In the genomic region with DNA sequence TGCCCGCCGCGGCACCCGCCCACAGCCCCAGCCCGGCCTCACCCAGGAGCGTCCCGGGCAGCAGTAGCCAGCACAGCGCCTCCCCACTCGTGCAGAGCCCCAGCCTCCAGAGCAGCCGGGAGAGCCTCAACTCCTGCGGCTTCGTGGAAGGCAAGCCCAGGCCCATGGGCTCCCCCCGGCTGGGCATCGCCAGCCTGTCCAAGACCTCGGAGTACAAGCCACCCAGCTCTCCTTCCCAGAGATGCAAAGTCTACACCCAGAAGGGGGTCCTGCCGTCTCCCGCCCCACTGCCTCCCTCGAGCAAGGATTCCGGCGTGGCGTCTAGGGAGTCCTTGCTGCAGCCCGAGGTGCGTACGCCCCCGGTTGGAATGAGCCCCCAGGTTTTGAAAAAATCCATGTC, we compare ENCODE assay signal across 28 cellular contexts.
"Had no signal": no experiment of that assay in that cellular context is flagged by ENCODE, and none has a peak within 500 bp of the region (broad histone marks: within the 10 kb centered on the region; RNA-seq: fewer than 3 reads in every experiment).

No MANE protein-coding gene starts in this region.

- H3K4me3 Mint-ChIP-seq: dendritic cell treated with granulocyte-macrophage colony-stimulating factor and Interleukin-4, amounts not matched to agents 40 ng/mL and 50 ng/mL, for 4 days; memory B cell; mesothelial cell of epicardium; naive B cell; natural killer cell treated with Interleukin-12 subunit alpha and Interleukin-12 subunit beta and Interleukin-15 and Interleukin-18, amount 100 ng/mL, for 72 hours; neural crest cell; stimulated activated memory B cell treated with anti-CD40 and anti-IgM and Interleukin-4, amounts not matched to agents 10 μg/mL and 1 μg/mL and 100 μg/mL, for 72 hours; type B pancreatic cell had no signal

- H3K9ac ChIP-seq: parathyroid adenoma had no signal

- H2AFZ ChIP-seq: hepatocyte, parathyroid adenoma had no signal

- H3K4me2 ChIP-seq: hepatocyte had no signal

- H3K36me3 Mint-ChIP-seq: memory B cell; natural killer cell treated with Interleukin-12 subunit alpha and Interleukin-12 subunit beta and Interleukin-15 and Interleukin-18, amount 100 ng/mL, for 72 hours; type B pancreatic cell had no signal

- H3K27me3 ChIP-seq: colonic mucosa, foreskin keratinocyte, gastroesophageal sphincter, hepatocyte, sigmoid colon, testis, tibial artery had no signal

- H3K4me3 ChIP-seq: colonic mucosa, esophagus muscularis mucosa, gastroesophageal sphincter, heart left ventricle, hepatocyte, left ventricle myocardium inferior, lung, mucosa of descending colon, sigmoid colon, testis, tibial artery had no signal

- H3K36me3 ChIP-seq: colonic mucosa, esophagus muscularis mucosa, gastroesophageal sphincter, heart left ventricle, left ventricle myocardium inferior, sigmoid colon, tibial artery had no signal

- H3K27ac Mint-ChIP-seq: dendritic cell treated with granulocyte-macrophage colony-stimulating factor and Interleukin-4, amounts not matched to agents 40 ng/mL and 50 ng/mL, for 4 days; memory B cell; mesothelial cell of epicardium; natural killer cell treated with Interleukin-12 subunit alpha and Interleukin-12 subunit beta and Interleukin-15 and Interleukin-18, amount 100 ng/mL, for 72 hours; progenitor cell of endocrine pancreas; stimulated activated memory B cell treated with anti-CD40 and anti-IgM and Interleukin-4, amounts not matched to agents 10 μg/mL and 1 μg/mL and 100 μg/mL, for 72 hours; type B pancreatic cell had no signal

- H3K9me3 Mint-ChIP-seq: dendritic cell treated with granulocyte-macrophage colony-stimulating factor and Interleukin-4, amounts not matched to agents 40 ng/mL and 50 ng/mL, for 4 days; memory B cell; mesothelial cell of epicardium; natural killer cell treated with Interleukin-12 subunit alpha and Interleukin-12 subunit beta and Interleukin-15 and Interleukin-18, amount 100 ng/mL, for 72 hours; neural crest cell; stimulated activated memory B cell treated with anti-CD40 and anti-IgM and Interleukin-4, amounts not matched to agents 10 μg/mL and 1 μg/mL and 100 μg/mL, for 72 hours; type B pancreatic cell had no signal

- DNase-seq: colonic mucosa; effector CD8-positive, alpha-beta T cell; foreskin keratinocyte; heart left ventricle; kidney glomerular epithelial cell; left colon; left ventricle myocardium inferior; mucosa of descending colon; naive B cell; sigmoid colon; stimulated activated CD4-positive, alpha-beta T cell treated with anti-CD3 and anti-CD28 coated beads, Interleukin-4, amount 100 ng/mL, for 4 hours; stimulated activated naive CD8-positive, alpha-beta T cell treated with anti-CD3 and anti-CD28 coated beads, Interleukin-15, Interleukin-2, amounts not matched to agents 100 U/mL and 50 U/mL, for 24 hours; substantia nigra; testis; tibial artery had no signal

- H3K4me1 ChIP-seq: colonic mucosa, foreskin keratinocyte, parathyroid adenoma, testis, tibial artery had no signal

- H3K9me3 ChIP-seq: colonic mucosa, esophagus muscularis mucosa, gastroesophageal sphincter, heart left ventricle, left ventricle myocardium inferior, mucosa of descending colon, sigmoid colon, testis had no signal

- H3K27ac ChIP-seq: colonic mucosa, esophagus muscularis mucosa, foreskin keratinocyte, gastroesophageal sphincter, heart left ventricle, hepatocyte, left ventricle myocardium inferior, parathyroid adenoma, sigmoid colon, testis, tibial artery had no signal

- ATAC-seq: foreskin keratinocyte; gastroesophageal sphincter; heart left ventricle; left colon; mucosa of descending colon; natural killer cell treated with Interleukin-12 subunit alpha and Interleukin-12 subunit beta and Interleukin-15 and Interleukin-18, amount 100 ng/mL, for 72 hours; stimulated activated memory B cell treated with anti-CD40 and anti-IgM and Interleukin-4, amounts not matched to agents 10 μg/mL and 1 μg/mL and 100 μg/mL, for 72 hours; stimulated activated naive CD8-positive, alpha-beta T cell treated with anti-CD3 and anti-CD28 coated beads, Interleukin-15, Interleukin-2, amounts not matched to agents 100 U/mL and 50 U/mL, for 24 hours had no signal
